8 cellular contexts compared by ENCODE assay signal in genomic region chr16:70738083-70738977, GRCh38. TPM values are rescaled to one million over a fixed set of nuclear protein-coding genes. Genes with fewer than 3 reads are reported as not detected.
DNase-seq lines count a peak whose midpoint lies in the region; ATAC-seq and TF ChIP-seq lines count a peak whose summit lies in the region.

No MANE protein-coding gene starts in this region.

- intact Hi-C loops in activated naive CD4-positive, alpha-beta T cell treated with anti-CD3 and anti-CD28 coated beads for 36 hours (cut with micrococcal nuclease): loop anchor here (1.0 to 10.0 kb wide), 5 partner anchors 53 to 1356 kb away; partner anchors contain the start of genes DHX38 and TXNL4B
- intact Hi-C loops in sciatic nerve (cut with DNase I): no loop called here

- ATAC-seq in sciatic nerve (peak; percentile 69), GM19397 (IDR thresholded peaks at IDR 0.05; ENCODE audit: unreplicated experiment) (no peak)

- H3K36me3 Mint-ChIP-seq in activated naive CD4-positive, alpha-beta T cell treated with anti-CD3 and anti-CD28 coated beads for 36 hours (ENCODE audit: low read depth): peaks cover 12% of the 10 kb centered on the region
- peaks cover 31% of the 10 kb centered on the region for H3K36me3 Mint-ChIP-seq in activated naive CD8-positive, alpha-beta T cell treated with anti-CD3 and anti-CD28 coated beads for 36 hours

- peak; percentile 68 for DNase-seq in activated naive CD4-positive, alpha-beta T cell treated with anti-CD3 and anti-CD28 coated beads for 36 hours
- no peak for DNase-seq in activated naive CD4-positive, alpha-beta T cell treated with anti-CD3 and anti-CD28 coated beads, Interleukin-2, amount 50 U/mL, for 16 hours
- DNase-seq in NB4 (ENCODE audit: low read depth) (peak; percentile 88), cardiac muscle cell (ENCODE audit: low read depth in 1 of 2, low spot score in 1 of 2) (peak; percentile 75), sciatic nerve (ENCODE audit: low spot score) (peak; percentile 77)
- peak; percentile 62 for DNase-seq in activated naive CD8-positive, alpha-beta T cell treated with anti-CD3 and anti-CD28 coated beads for 36 hours
- DNase-seq in effector CD4-positive, alpha-beta T cell: no peak

- no peaks in the 10 kb centered on the region for H3K27me3 ChIP-seq in cardiac muscle cell

- no peak overlapping the region for H3K4me3 ChIP-seq in NB4 (ENCODE audit: low read depth, low read length)
- H3K4me3 ChIP-seq in cardiac muscle cell: no peak overlapping the region

- H3K27ac ChIP-seq in cardiac muscle cell: peak overlapping the region; percentile 46

- no peaks in the 10 kb centered on the region for H3K36me3 ChIP-seq in cardiac muscle cell

- peaks cover 2% of the 10 kb centered on the region for H3K9me3 Mint-ChIP-seq in activated naive CD4-positive, alpha-beta T cell treated with anti-CD3 and anti-CD28 coated beads for 36 hours
- H3K9me3 Mint-ChIP-seq in activated naive CD8-positive, alpha-beta T cell treated with anti-CD3 and anti-CD28 coated beads for 36 hours: peaks cover under 1% of the 10 kb centered on the region

- H3K27ac Mint-ChIP-seq in activated naive CD4-positive, alpha-beta T cell treated with anti-CD3 and anti-CD28 coated beads for 36 hours: peak overlapping the region; percentile 93
- peak overlapping the region; percentile 99 for H3K27ac Mint-ChIP-seq in activated naive CD8-positive, alpha-beta T cell treated with anti-CD3 and anti-CD28 coated beads for 36 hours

- H3K27me3 Mint-ChIP-seq in activated naive CD4-positive, alpha-beta T cell treated with anti-CD3 and anti-CD28 coated beads for 36 hours (ENCODE audit: low read depth): no peaks in the 10 kb centered on the region
- H3K27me3 Mint-ChIP-seq in activated naive CD8-positive, alpha-beta T cell treated with anti-CD3 and anti-CD28 coated beads for 36 hours: no peaks in the 10 kb centered on the region

- H3K4me1 ChIP-seq in cardiac muscle cell (ENCODE audit: low read depth): peaks cover 35% of the 10 kb centered on the region

- CTCF ChIA-PET in activated naive CD4-positive, alpha-beta T cell treated with anti-CD3 and anti-CD28 coated beads for 36 hours (lab: Charles Lee): interaction anchor here (0.9 to 3.1 kb wide), 7 partner anchors 10 to 84 kb away, joined by 3 to 13 read pairs (median 3); no protein-coding TSS in a partner anchor

- TF ChIP-seq POLR2A in NB4 (IDR thresholded peaks at IDR 0.05; ENCODE audit: extremely low read depth, insufficient read length): no peak

- H3K4me1 Mint-ChIP-seq in activated naive CD4-positive, alpha-beta T cell treated with anti-CD3 and anti-CD28 coated beads for 36 hours (ENCODE audit: low read depth): peaks cover 66% of the 10 kb centered on the region
- peaks cover 72% of the 10 kb centered on the region for H3K4me1 Mint-ChIP-seq in activated naive CD8-positive, alpha-beta T cell treated with anti-CD3 and anti-CD28 coated beads for 36 hours

- TF ChIP-seq CTCF in NB4 (IDR thresholded peaks at IDR 0.05; ENCODE audit: low read depth, low read length): peak; percentile 92
- TF ChIP-seq CTCF in cardiac muscle cell (IDR thresholded peaks at IDR 0.05; ENCODE audit: low read depth, low read length): peak; percentile 71

- no peaks in the 10 kb centered on the region for H3K9me3 ChIP-seq in cardiac muscle cell (ENCODE audit: low read depth)

- H3K4me3 Mint-ChIP-seq in activated naive CD4-positive, alpha-beta T cell treated with anti-CD3 and anti-CD28 coated beads for 36 hours: peak overlapping the region; percentile 55
- peak overlapping the region; percentile 75 for H3K4me3 Mint-ChIP-seq in activated naive CD8-positive, alpha-beta T cell treated with anti-CD3 and anti-CD28 coated beads for 36 hours

RNA-seq across cellular contexts. Expression of gene MTSS2, which starts 52.5 kb away (rescaled TPM):
- total RNA-seq in activated naive CD4-positive, alpha-beta T cell treated with anti-CD3 and anti-CD28 coated beads for 36 hours: 1 to 10 TPM; 2.0 TPM
- total RNA-seq in activated naive CD8-positive, alpha-beta T cell treated with anti-CD3 and anti-CD28 coated beads for 36 hours: 1 to 10 TPM; 6.9 to 9.2 TPM
- total RNA-seq in cardiac muscle cell: 47.2 and 82.3 TPM in 2 replicates
- polyA plus RNA-seq in cardiac muscle cell: 12.4 and 22.7 TPM in 2 replicates
- total RNA-seq in sciatic nerve: 75.9 TPM

Comparison
In these comparisons a context has a peak if more than half of its experiments do, and no peak if none do; other contexts are left out.
1. DNase-seq: peak in activated naive CD4-positive, alpha-beta T cell treated with anti-CD3 and anti-CD28 coated beads for 36 hours (single experiment), NB4 (single experiment), activated naive CD8-positive, alpha-beta T cell treated with anti-CD3 and anti-CD28 coated beads for 36 hours (single experiment), cardiac muscle cell (2 of 2) and sciatic nerve (single experiment); none in activated naive CD4-positive, alpha-beta T cell treated with anti-CD3 and anti-CD28 coated beads, Interleukin-2, amount 50 U/mL, for 16 hours (single experiment) and effector CD4-positive, alpha-beta T cell (single experiment).